ENCODE assay signal across 1 cellular context in genomic region chr2:234495801-234496441, GRCh38.
TF ChIP-seq lines count a peak whose summit lies in the region.

No MANE protein-coding gene starts in this region.

TF ChIP-seq in GM23338, 12 proteins besides CTCF, POLR2A, EP300 and RAD21 (continued from another document):
- no peak for TF ChIP-seq REST (IDR thresholded peaks at IDR 0.05; ENCODE audit: unreplicated experiment)
- no peak for TF ChIP-seq EZH2 (IDR thresholded peaks at IDR 0.05; ENCODE audit: low read depth, unreplicated experiment)
- TF ChIP-seq STAT1 (IDR thresholded peaks at IDR 0.05; ENCODE audit: unreplicated experiment) = no peak
- no peak for TF ChIP-seq ZNF114 (CRISPR knock-in tag; IDR thresholded peaks at IDR 0.05)
- no peak for TF ChIP-seq EZH2phosphoT487 (IDR thresholded peaks at IDR 0.05; ENCODE audit: unreplicated experiment)
- TF ChIP-seq NANOG (IDR thresholded peaks at IDR 0.05; ENCODE audit: borderline replicate concordance) = no peak
